Comparison of ENCODE assay signal across 12 cellular contexts in the genomic region with DNA sequence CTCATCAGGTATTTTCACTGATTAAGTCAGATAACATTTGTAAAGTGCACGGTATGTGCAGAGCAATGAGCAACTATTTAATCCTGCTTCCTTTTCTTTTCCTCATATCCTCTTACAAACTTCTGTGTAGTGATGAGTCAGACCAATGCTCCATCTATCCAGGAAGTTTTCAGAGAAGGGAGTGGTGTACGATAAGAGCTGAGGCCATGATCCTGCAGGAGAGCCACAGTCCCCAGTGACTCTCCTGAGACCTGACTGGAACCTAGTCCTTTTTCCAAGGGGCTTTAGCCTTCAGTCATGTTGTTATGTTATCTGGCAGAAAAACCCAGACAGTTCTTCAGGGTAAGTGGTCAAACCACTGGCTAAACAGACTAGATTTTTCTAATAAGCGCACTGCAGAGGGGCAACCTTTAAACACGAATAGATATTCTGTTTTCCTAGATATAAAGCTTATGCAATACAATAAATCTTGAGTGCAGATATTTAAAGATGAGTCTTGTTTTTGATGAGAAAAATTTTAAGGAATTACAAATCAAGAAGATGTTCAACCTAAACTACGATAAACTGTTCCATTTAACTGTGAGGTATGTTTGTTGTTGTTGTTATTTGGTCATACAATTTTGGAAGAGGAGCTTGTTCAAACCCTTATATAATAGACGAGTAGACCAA.
DNase-seq lines count a peak whose midpoint lies in the region; ATAC-seq, FAIRE-seq and TF ChIP-seq lines count a peak whose summit lies in the region.
"Had no signal": no experiment of that assay in that cellular context is flagged by ENCODE, and none has a peak within 500 bp of the region (broad histone marks: within the 10 kb centered on the region; RNA-seq: fewer than 3 reads in every experiment).

No MANE protein-coding gene starts in this region.

- H3K9me3 ChIP-seq in SJSA1 (replicated peaks) = no peaks in the 10 kb centered on the region
- no peaks in the 10 kb centered on the region for H3K9me3 ChIP-seq in small intestine (ENCODE audit: control insufficient read depth, low read depth)
- H3K9me3 ChIP-seq in endodermal cell (ENCODE audit: control insufficient read depth, low read length) = no peaks in the 10 kb centered on the region

- 63 to 76% (median 71%) methylated on average over 6 of the region's 6 CpGs for WGBS in small intestine, 3 donors
- WGBS in endodermal cell (ENCODE audit: insufficient coverage in 1 of 2, insufficient read length in 1 of 2), 2 experiments = 92 to 100% methylated on average over 3 to 6 of the region's 6 CpGs

- ATAC-seq in HG02840 (IDR thresholded peaks at IDR 0.05; ENCODE audit: low FRiP score, unreplicated experiment) (no peak), GM21786 (IDR thresholded peaks at IDR 0.05; ENCODE audit: unreplicated experiment) (no peak), GM18502 (IDR thresholded peaks at IDR 0.05; ENCODE audit: poor library complexity, unreplicated experiment) (no peak)
- ATAC-seq: activated naive CD4-positive, alpha-beta T cell treated with anti-CD3 and anti-CD28 coated beads, Interleukin-2, amount 50 U/mL, for 72 hours had no signal

- H3K4me1 Mint-ChIP-seq in endodermal cell = no peaks in the 10 kb centered on the region

- H3K9ac ChIP-seq in endodermal cell (ENCODE audit: extremely low read depth, low read length, poor library complexity, severe bottlenecking) = no peak overlapping the region

- DNase-seq in HCEC 1CT (peak; percentile 91), SJSA1 (ENCODE audit: low read depth in 1 of 2, low spot score in 2 of 2) (peak; percentile 44 to 59), fibroblast of the aortic adventitia (ENCODE audit: low read depth) (peak; percentile 88), small intestine (peak; percentile 81), endodermal cell (no peak)
- DNase-seq: NCI-H1048; stimulated activated CD4-positive, alpha-beta T cell treated with anti-CD3 and anti-CD28 coated beads, Interleukin-2, amount 100 ng/mL, for 24 hours had no signal

- H3K4me3 Mint-ChIP-seq in endodermal cell = no peak overlapping the region
- H3K4me3 Mint-ChIP-seq: T-helper 1 cell treated with Interleukin-12 subunit alpha and Interleukin-12 subunit beta and Interleukin-4 antibody, amounts not matched to agents 30 μg/mL and 1 μg/mL, for 36 hours had no signal

- no peaks in the 10 kb centered on the region for H3K36me3 Mint-ChIP-seq in endodermal cell (ENCODE audit: low read depth)
- H3K36me3 Mint-ChIP-seq: activated naive CD4-positive, alpha-beta T cell treated with anti-CD3 and anti-CD28 coated beads, Interleukin-2, amount 50 U/mL, for 72 hours had no signal

- H3K4me1 ChIP-seq in SJSA1 (replicated peaks) = peaks cover 21% of the 10 kb centered on the region
- H3K4me1 ChIP-seq in small intestine (ENCODE audit: control insufficient read depth in 2 of 2, insufficient read depth in 1 of 2, low read depth in 1 of 2, low read length in 1 of 2) = no peaks in the 10 kb centered on the region
- H3K4me1 ChIP-seq in endodermal cell (ENCODE audit: control insufficient read depth, insufficient read depth, low read length) = no peaks in the 10 kb centered on the region

- H3K36me3 ChIP-seq in SJSA1 (no peaks in the 10 kb centered on the region), small intestine (ENCODE audit: control insufficient read depth in 2 of 2, insufficient read depth in 2 of 2, low read length in 2 of 2) (no peaks in the 10 kb centered on the region), endodermal cell (ENCODE audit: control insufficient read depth, insufficient read depth, low read length) (no peaks in the 10 kb centered on the region)

- H3K27me3 ChIP-seq in SJSA1 (replicated peaks) (no peaks in the 10 kb centered on the region), small intestine (ENCODE audit: control insufficient read depth in 2 of 2, insufficient read depth in 2 of 2, low read length in 2 of 2) (no peaks in the 10 kb centered on the region), endodermal cell (ENCODE audit: control insufficient read depth, insufficient read depth, low read length, poor library complexity, severe bottlenecking) (no peaks in the 10 kb centered on the region)

- no peak overlapping the region for H3K4me3 ChIP-seq in SJSA1
- H3K4me3 ChIP-seq in fibroblast of the aortic adventitia (ENCODE audit: low read depth, low read length) = no peak overlapping the region
- H3K4me3 ChIP-seq in small intestine (ENCODE audit: low read depth in 1 of 2, low read length in 2 of 2) = no peak overlapping the region
- H3K4me3 ChIP-seq in endodermal cell (ENCODE audit: low read length) = no peak overlapping the region

- no peaks in the 10 kb centered on the region for H3K27me3 Mint-ChIP-seq in endodermal cell (ENCODE audit: insufficient read depth)

- peaks cover 3% of the 10 kb centered on the region for H3K9me3 Mint-ChIP-seq in endodermal cell
- H3K9me3 Mint-ChIP-seq: activated naive CD4-positive, alpha-beta T cell treated with anti-CD3 and anti-CD28 coated beads, Interleukin-2, amount 50 U/mL, for 72 hours; T-helper 1 cell treated with Interleukin-12 subunit alpha and Interleukin-12 subunit beta and Interleukin-4 antibody, amounts not matched to agents 30 μg/mL and 1 μg/mL, for 36 hours had no signal

- H3K27ac Mint-ChIP-seq in endodermal cell = no peak overlapping the region
- H3K27ac Mint-ChIP-seq: activated naive CD4-positive, alpha-beta T cell treated with anti-CD3 and anti-CD28 coated beads, Interleukin-2, amount 50 U/mL, for 72 hours; T-helper 1 cell treated with Interleukin-12 subunit alpha and Interleukin-12 subunit beta and Interleukin-4 antibody, amounts not matched to agents 30 μg/mL and 1 μg/mL, for 36 hours had no signal

- no peak for TF ChIP-seq CTCF in fibroblast of the aortic adventitia (IDR thresholded peaks at IDR 0.05; ENCODE audit: insufficient read depth, low read length)
- no peak for TF ChIP-seq CTCF in endodermal cell (conservative IDR thresholded peaks at IDR 0.05)

- no peak for FAIRE-seq in small intestine (lab: Jason Lieb, UNC)

- H3K27ac ChIP-seq in SJSA1 = peak overlapping the region; percentile 73
- H3K27ac ChIP-seq in small intestine (ENCODE audit: low read depth in 1 of 2, low read length in 1 of 2) = no peak overlapping the region
- H3K27ac ChIP-seq in endodermal cell (ENCODE audit: low read depth, low read length) = no peak overlapping the region
